Comparison of ENCODE assay signal across 17 cellular contexts in genomic region chr19:58510084-58510862, GRCh38. TPM values are rescaled to one million over a fixed set of nuclear protein-coding genes. Genes with fewer than 3 reads are reported as not detected.
DNase-seq lines count a peak whose midpoint lies in the region; ATAC-seq, FAIRE-seq and TF ChIP-seq lines count a peak whose summit lies in the region.
"Had no signal": no experiment of that assay in that cellular context is flagged by ENCODE, and none has a peak within 500 bp of the region (broad histone marks: within the 10 kb centered on the region; RNA-seq: fewer than 3 reads in every experiment).

No MANE protein-coding gene starts in this region.

- DNase-seq in activated naive CD4-positive, alpha-beta T cell treated with anti-CD3 and anti-CD28 coated beads for 36 hours, result no peak
- no peak for DNase-seq in activated naive CD4-positive, alpha-beta T cell treated with anti-CD3 and anti-CD28 coated beads, Interleukin-2, amount 50 U/mL, for 16 hours
- DNase-seq in HepG2 (ENCODE audit: low spot score) (peak; percentile 81), 8988T (no peak), occipital lobe (lab: John Stamatoyannopoulos, UW) (no peak), SJCRH30 (no peak)
- DNase-seq: C1 segment of cervical spinal cord, DND-41, H9, NCI-H187, NCI-H226, NCI-H526, Right ventricle myocardium superior had no signal

- peak overlapping the region; percentile 60 for H3K9ac ChIP-seq in HepG2 (ENCODE audit: insufficient read depth, low read depth, low read length)

- peak; percentile 8 for ATAC-seq in HepG2

- H3K27me3 Mint-ChIP-seq in activated naive CD4-positive, alpha-beta T cell treated with anti-CD3 and anti-CD28 coated beads for 36 hours (ENCODE audit: low read depth), result no peaks in the 10 kb centered on the region

- H3K79me2 ChIP-seq in HepG2 (ENCODE audit: insufficient read depth, low read length), result peaks cover 7% of the 10 kb centered on the region

- no peak for TF ChIP-seq RAD21 in HepG2 (CRISPR knock-in tag; IDR thresholded peaks at IDR 0.05)

- no TSS peak for BruUV-seq in HepG2 (replicated peaks; lab: Mats Ljungman, UMichigan)

- peak; percentile 90 for FAIRE-seq in HepG2 (lab: Jason Lieb, UNC)
- FAIRE-seq: A204.1, G401.6, GM18507, RCC 7860 had no signal

- intact Hi-C loops in activated naive CD4-positive, alpha-beta T cell treated with anti-CD3 and anti-CD28 coated beads for 36 hours (cut with micrococcal nuclease), result no loop called here
- intact Hi-C loops in HepG2 (cut with micrococcal nuclease; ENCODE audit: unreplicated experiment), result no loop called here

- H3K4me1 ChIP-seq in HepG2 (ENCODE audit: insufficient read depth, low read length) (peaks cover 57% of the 10 kb centered on the region), SJCRH30 (no peaks in the 10 kb centered on the region)

- H3K9me3 ChIP-seq in HepG2 (ENCODE audit: low read length) (no peaks in the 10 kb centered on the region), SJCRH30 (replicated peaks) (no peaks in the 10 kb centered on the region)

- CTCF ChIA-PET in activated naive CD4-positive, alpha-beta T cell treated with anti-CD3 and anti-CD28 coated beads for 36 hours (lab: Charles Lee), result interaction anchor here (0.9 kb wide), 1 partner anchor 9 kb away, joined by 3 read pairs; no protein-coding TSS in a partner anchor
- CTCF ChIA-PET in HepG2 (lab: Yijun Ruan, JAX; ENCODE audit: low intra/inter-chr PET ratio, low total read pairs), result no interaction called here

- TF ChIP-seq EP300 in HepG2 (IDR thresholded peaks at IDR 0.05; ENCODE audit: low read depth in 2 of 2, low read length in 2 of 2) (no peak; a peak in 1 of 4 replicates), HepG2 (CRISPR knock-in tag; IDR thresholded peaks at IDR 0.05; ENCODE audit: borderline replicate concordance) (no peak)

- peaks cover 11% of the 10 kb centered on the region for H3K9me3 Mint-ChIP-seq in activated naive CD4-positive, alpha-beta T cell treated with anti-CD3 and anti-CD28 coated beads for 36 hours

- peak overlapping the region; percentile 85 for H3K4me2 ChIP-seq in HepG2 (ENCODE audit: low read depth, low read length)

- no peaks in the 10 kb centered on the region for H4K20me1 ChIP-seq in HepG2 (ENCODE audit: insufficient read depth, low read length)

- H3K27me3 ChIP-seq in HepG2 (ENCODE audit: control insufficient read depth in 1 of 2, insufficient read depth in 2 of 2, low read length in 2 of 2) (no peaks in the 10 kb centered on the region; a peak in 1 of 5 replicates), SJCRH30 (no peaks in the 10 kb centered on the region)

- H3K36me3 Mint-ChIP-seq in activated naive CD4-positive, alpha-beta T cell treated with anti-CD3 and anti-CD28 coated beads for 36 hours (ENCODE audit: low read depth), result peaks cover 4% of the 10 kb centered on the region

- in situ Hi-C loops in HepG2 (cut with HindIII; ENCODE audit: extremely low pct_ligation_motif_present, low pct_unique_long_range_greater_than_20kb), result no loop called here

- H3K27ac ChIP-seq in HepG2 (ENCODE audit: extremely low read length, insufficient read depth, low read length) (peak overlapping the region; percentile 79), SJCRH30 (no peak overlapping the region)

- TF ChIP-seq CTCF in HepG2 (CRISPR knock-in tag; IDR thresholded peaks at IDR 0.05), result no peak

- POLR2A ChIA-PET in HepG2 (lab: Yijun Ruan, JAX), result interaction anchor here (0.5 to 5.8 kb wide), 7 partner anchors 10 to 148 kb away, joined by 3 to 44 read pairs (median 8); partner anchors contain the start of genes CHMP2A, TRIM28, UBE2M and ZBTB45

- H3K4me1 Mint-ChIP-seq in activated naive CD4-positive, alpha-beta T cell treated with anti-CD3 and anti-CD28 coated beads for 36 hours (ENCODE audit: low read depth), result peaks cover 13% of the 10 kb centered on the region

- H3K4me3 Mint-ChIP-seq in activated naive CD4-positive, alpha-beta T cell treated with anti-CD3 and anti-CD28 coated beads for 36 hours, result peak overlapping the region; percentile 2
- H3K4me3 Mint-ChIP-seq: H9 had no signal

- H3K27ac Mint-ChIP-seq in activated naive CD4-positive, alpha-beta T cell treated with anti-CD3 and anti-CD28 coated beads for 36 hours, result no peak overlapping the region
- H3K27ac Mint-ChIP-seq: H9 had no signal

- 0% methylated on average over 8 of the region's 8 CpGs for WGBS in HepG2 (ENCODE audit: low lambda C conversion rate)

- H3K36me3 ChIP-seq in HepG2 (replicated peaks in 1 of 2; ENCODE audit: control insufficient read depth in 1 of 2, insufficient read depth in 2 of 2, low read length in 2 of 2) (no peaks in the 10 kb centered on the region), SJCRH30 (no peaks in the 10 kb centered on the region)

- no peak overlapping the region for H2AFZ ChIP-seq in HepG2 (ENCODE audit: low read length)

- no peak for TF ChIP-seq POLR2A in HepG2 (IDR thresholded peaks at IDR 0.05; ENCODE audit: insufficient read depth in 1 of 2, low read depth in 2 of 2, low read length in 2 of 2)

- H3K4me3 ChIP-seq in HepG2 (replicated peaks in 1 of 3; ENCODE audit: insufficient read depth in 1 of 3, low read depth in 2 of 3, low read length in 3 of 3) (peak overlapping the region in 2 of 3 experiments; percentile 2 to 59; a peak in 3 of 6 replicates), SJCRH30 (no peak overlapping the region)

RNA-seq across cellular contexts. Expression of gene SLC27A5, which starts 1.5 kb away (rescaled TPM):
- total RNA-seq in activated naive CD4-positive, alpha-beta T cell treated with anti-CD3 and anti-CD28 coated beads for 36 hours, result 10 to 100 TPM; 13.8 to 14.4 TPM
- total RNA-seq in HepG2 (2016; rRNA removed; fragmentation: Illumina TruSeq; extraction: Trizol) (40.2 and 41.2 TPM in 2 replicates), occipital lobe (4.1 TPM)
- 49.0 and 49.9 TPM in 2 replicates for total RNA-seq in HepG2 (2016; cell fraction: cytosol; rRNA removed; fragmentation: Illumina TruSeq; extraction: Trizol; ENCODE audit: low read depth)
- total RNA-seq in HepG2 (2016; cell fraction: insoluble cytoplasmic fraction; rRNA removed; fragmentation: Illumina TruSeq; extraction: Trizol), result 39.8 and 42.2 TPM in 2 replicates
- total RNA-seq in HepG2 (2016; cell fraction: membrane; rRNA removed; fragmentation: Illumina TruSeq; extraction: Trizol), result 59.4 and 64.1 TPM in 2 replicates
- 18.8 and 20.1 TPM in 2 replicates for total RNA-seq in HepG2 (2016; cell fraction: nucleus; rRNA removed; fragmentation: Illumina TruSeq; extraction: Trizol)
- polyA plus RNA-seq in HepG2 (2011; rRNA removed), result 30.3 and 36.5 TPM in 2 replicates
- 39.8 and 55.5 TPM in 2 replicates for polyA plus RNA-seq in HepG2 (2011; cell fraction: cytosol; rRNA removed)
- polyA plus RNA-seq in HepG2 (2011; cell fraction: nucleus; rRNA removed), result 39.1 and 43.9 TPM in 2 replicates
- polyA plus RNA-seq in HepG2 (2012), result 25.9 and 32.1 TPM in 2 replicates
- polyA plus RNA-seq in HepG2 (2016; cell fraction: cytosol; fragmentation: Illumina TruSeq; extraction: Trizol; ENCODE audit: low read depth), result 47.2 and 55.8 TPM in 2 replicates
- 36.1 and 36.3 TPM in 2 replicates for polyA plus RNA-seq in HepG2 (2016; cell fraction: insoluble cytoplasmic fraction; fragmentation: Illumina TruSeq; extraction: Trizol; ENCODE audit: low read depth)
- polyA plus RNA-seq in HepG2 (2016; cell fraction: membrane; fragmentation: Illumina TruSeq; extraction: Trizol; ENCODE audit: low read depth), result 47.0 and 55.2 TPM in 2 replicates
- polyA plus RNA-seq in HepG2 (2016; cell fraction: nucleus; fragmentation: Illumina TruSeq; extraction: Trizol; ENCODE audit: insufficient read depth, low read depth), result 21.2 and 23.9 TPM in 2 replicates
- polyA minus RNA-seq in HepG2 (2011; rRNA and poly(A)+ RNA removed; ENCODE audit: low replicate concordance), result 66.1 and 97.3 TPM in 2 replicates
- 7.8 and 9.5 TPM in 2 replicates for polyA minus RNA-seq in HepG2 (2011; cell fraction: cytosol; rRNA and poly(A)+ RNA removed)
- 18.9 and 20.1 TPM in 2 replicates for polyA minus RNA-seq in HepG2 (2011; cell fraction: nucleus; rRNA and poly(A)+ RNA removed)
- total RNA-seq in SJCRH30 (2014; rRNA removed; shearing (Covaris generic)), result 0.89 and 1.0 TPM in 2 replicates

RNA-seq across cellular contexts. Expression of gene ZBTB45, which starts 9.3 kb away (rescaled TPM):
- total RNA-seq in activated naive CD4-positive, alpha-beta T cell treated with anti-CD3 and anti-CD28 coated beads for 36 hours, result 1 to 10 TPM; 5.5 to 6.0 TPM
- total RNA-seq in HepG2 (2016; rRNA removed; fragmentation: Illumina TruSeq; extraction: Trizol), result 2.0 and 3.7 TPM in 2 replicates
- 1.0 and 1.1 TPM in 2 replicates for total RNA-seq in HepG2 (2016; cell fraction: cytosol; rRNA removed; fragmentation: Illumina TruSeq; extraction: Trizol; ENCODE audit: low read depth)
- 1.9 and 3.8 TPM in 2 replicates for total RNA-seq in HepG2 (2016; cell fraction: insoluble cytoplasmic fraction; rRNA removed; fragmentation: Illumina TruSeq; extraction: Trizol)
- 2.8 TPM in 2 replicates for total RNA-seq in HepG2 (2016; cell fraction: membrane; rRNA removed; fragmentation: Illumina TruSeq; extraction: Trizol)
- 2.7 and 3.4 TPM in 2 replicates for total RNA-seq in HepG2 (2016; cell fraction: nucleus; rRNA removed; fragmentation: Illumina TruSeq; extraction: Trizol)
- 3.0 and 3.2 TPM in 2 replicates for polyA plus RNA-seq in HepG2 (2011; rRNA removed)
- 1.7 and 2.6 TPM in 2 replicates for polyA plus RNA-seq in HepG2 (2011; cell fraction: cytosol; rRNA removed)
- 10.2 and 12.2 TPM in 2 replicates for polyA plus RNA-seq in HepG2 (2011; cell fraction: nucleus; rRNA removed)
- polyA plus RNA-seq in HepG2 (2012), result 2.7 and 4.2 TPM in 2 replicates
- polyA plus RNA-seq in HepG2 (2016; cell fraction: cytosol; fragmentation: Illumina TruSeq; extraction: Trizol; ENCODE audit: low read depth), result 0.78 and 0.83 TPM in 2 replicates
- polyA plus RNA-seq in HepG2 (2016; cell fraction: insoluble cytoplasmic fraction; fragmentation: Illumina TruSeq; extraction: Trizol; ENCODE audit: low read depth), result 3.5 and 3.8 TPM in 2 replicates
- polyA plus RNA-seq in HepG2 (2016; cell fraction: membrane; fragmentation: Illumina TruSeq; extraction: Trizol; ENCODE audit: low read depth), result 2.0 and 2.4 TPM in 2 replicates
- 6.2 and 6.8 TPM in 2 replicates for polyA plus RNA-seq in HepG2 (2016; cell fraction: nucleus; fragmentation: Illumina TruSeq; extraction: Trizol; ENCODE audit: insufficient read depth, low read depth)
- polyA minus RNA-seq in HepG2 (2011; rRNA and poly(A)+ RNA removed; ENCODE audit: low replicate concordance), result 6.6 and 8.8 TPM in 2 replicates
- polyA minus RNA-seq in HepG2 (2011; cell fraction: cytosol; rRNA and poly(A)+ RNA removed), result 2.9 and 3.8 TPM in 2 replicates
- polyA minus RNA-seq in HepG2 (2011; cell fraction: nucleus; rRNA and poly(A)+ RNA removed), result 7.0 and 7.3 TPM in 2 replicates
- 5.0 TPM for total RNA-seq in occipital lobe
- 5.1 and 5.5 TPM in 2 replicates for total RNA-seq in SJCRH30 (2014; rRNA removed; shearing (Covaris generic))

RNA-seq across cellular contexts. Expression of gene TRIM28, which starts 33.6 kb away (rescaled TPM):
- 100 to 1,000 TPM; 475 to 483 TPM for total RNA-seq in activated naive CD4-positive, alpha-beta T cell treated with anti-CD3 and anti-CD28 coated beads for 36 hours
- total RNA-seq in HepG2 (2016; rRNA removed; fragmentation: Illumina TruSeq; extraction: Trizol), result 302 and 361 TPM in 2 replicates
- 29.3 and 34.8 TPM in 2 replicates for total RNA-seq in HepG2 (2016; cell fraction: cytosol; rRNA removed; fragmentation: Illumina TruSeq; extraction: Trizol; ENCODE audit: low read depth)
- 282 and 373 TPM in 2 replicates for total RNA-seq in HepG2 (2016; cell fraction: insoluble cytoplasmic fraction; rRNA removed; fragmentation: Illumina TruSeq; extraction: Trizol)
- total RNA-seq in HepG2 (2016; cell fraction: membrane; rRNA removed; fragmentation: Illumina TruSeq; extraction: Trizol), result 118 and 119 TPM in 2 replicates
- total RNA-seq in HepG2 (2016; cell fraction: nucleus; rRNA removed; fragmentation: Illumina TruSeq; extraction: Trizol), result 266 and 307 TPM in 2 replicates
- 439 and 461 TPM in 2 replicates for polyA plus RNA-seq in HepG2 (2011; rRNA removed)
- polyA plus RNA-seq in HepG2 (2011; cell fraction: cytosol; rRNA removed), result 192 and 284 TPM in 2 replicates
- 913 and 1,149 TPM in 2 replicates for polyA plus RNA-seq in HepG2 (2011; cell fraction: nucleus; rRNA removed)
- polyA plus RNA-seq in HepG2 (2012), result 400 and 525 TPM in 2 replicates
- polyA plus RNA-seq in HepG2 (2016; cell fraction: cytosol; fragmentation: Illumina TruSeq; extraction: Trizol; ENCODE audit: low read depth), result 31.8 and 43.0 TPM in 2 replicates
- polyA plus RNA-seq in HepG2 (2016; cell fraction: insoluble cytoplasmic fraction; fragmentation: Illumina TruSeq; extraction: Trizol; ENCODE audit: low read depth), result 296 and 460 TPM in 2 replicates
- 94.7 and 105 TPM in 2 replicates for polyA plus RNA-seq in HepG2 (2016; cell fraction: membrane; fragmentation: Illumina TruSeq; extraction: Trizol; ENCODE audit: low read depth)
- polyA plus RNA-seq in HepG2 (2016; cell fraction: nucleus; fragmentation: Illumina TruSeq; extraction: Trizol; ENCODE audit: insufficient read depth, low read depth), result 574 and 592 TPM in 2 replicates
- polyA minus RNA-seq in HepG2 (2011; rRNA and poly(A)+ RNA removed; ENCODE audit: low replicate concordance), result 1,983 and 2,170 TPM in 2 replicates
- 465 and 488 TPM in 2 replicates for polyA minus RNA-seq in HepG2 (2011; cell fraction: cytosol; rRNA and poly(A)+ RNA removed)
- polyA minus RNA-seq in HepG2 (2011; cell fraction: nucleus; rRNA and poly(A)+ RNA removed), result 351 and 419 TPM in 2 replicates
- 276 TPM for total RNA-seq in occipital lobe
- 586 and 615 TPM in 2 replicates for total RNA-seq in SJCRH30 (2014; rRNA removed; shearing (Covaris generic))

RNA-seq across cellular contexts. Expression of gene ZNF446, which starts 34.1 kb away (rescaled TPM):
- total RNA-seq in activated naive CD4-positive, alpha-beta T cell treated with anti-CD3 and anti-CD28 coated beads for 36 hours, result 1 to 10 TPM; 2.6 to 2.9 TPM
- total RNA-seq in HepG2 (2016; rRNA removed; fragmentation: Illumina TruSeq; extraction: Trizol) (2.5 and 3.6 TPM in 2 replicates), occipital lobe (7.5 TPM)
- 0.81 and 0.97 TPM in 2 replicates for total RNA-seq in HepG2 (2016; cell fraction: cytosol; rRNA removed; fragmentation: Illumina TruSeq; extraction: Trizol; ENCODE audit: low read depth)
- total RNA-seq in HepG2 (2016; cell fraction: insoluble cytoplasmic fraction; rRNA removed; fragmentation: Illumina TruSeq; extraction: Trizol), result 2.5 and 3.8 TPM in 2 replicates
- 2.1 and 2.7 TPM in 2 replicates for total RNA-seq in HepG2 (2016; cell fraction: membrane; rRNA removed; fragmentation: Illumina TruSeq; extraction: Trizol)
- total RNA-seq in HepG2 (2016; cell fraction: nucleus; rRNA removed; fragmentation: Illumina TruSeq; extraction: Trizol), result 3.2 and 3.9 TPM in 2 replicates
- 3.0 and 3.8 TPM in 2 replicates for polyA plus RNA-seq in HepG2 (2011; rRNA removed)
- 1.6 and 3.9 TPM in 2 replicates for polyA plus RNA-seq in HepG2 (2011; cell fraction: cytosol; rRNA removed)
- 9.0 and 9.4 TPM in 2 replicates for polyA plus RNA-seq in HepG2 (2011; cell fraction: nucleus; rRNA removed)
- 2.8 and 3.6 TPM in 2 replicates for polyA plus RNA-seq in HepG2 (2012)
- 0.83 and 0.97 TPM in 2 replicates for polyA plus RNA-seq in HepG2 (2016; cell fraction: cytosol; fragmentation: Illumina TruSeq; extraction: Trizol; ENCODE audit: low read depth)
- polyA plus RNA-seq in HepG2 (2016; cell fraction: insoluble cytoplasmic fraction; fragmentation: Illumina TruSeq; extraction: Trizol; ENCODE audit: low read depth), result 2.7 and 3.2 TPM in 2 replicates
- 1.7 TPM in 2 replicates for polyA plus RNA-seq in HepG2 (2016; cell fraction: membrane; fragmentation: Illumina TruSeq; extraction: Trizol; ENCODE audit: low read depth)
- polyA plus RNA-seq in HepG2 (2016; cell fraction: nucleus; fragmentation: Illumina TruSeq; extraction: Trizol; ENCODE audit: insufficient read depth, low read depth), result 5.3 and 7.0 TPM in 2 replicates
- polyA minus RNA-seq in HepG2 (2011; rRNA and poly(A)+ RNA removed; ENCODE audit: low replicate concordance), result 6.2 and 6.7 TPM in 2 replicates
- polyA minus RNA-seq in HepG2 (2011; cell fraction: cytosol; rRNA and poly(A)+ RNA removed), result 1.2 and 2.2 TPM in 2 replicates
- polyA minus RNA-seq in HepG2 (2011; cell fraction: nucleus; rRNA and poly(A)+ RNA removed), result 5.5 and 6.0 TPM in 2 replicates
- 6.1 and 6.7 TPM in 2 replicates for total RNA-seq in SJCRH30 (2014; rRNA removed; shearing (Covaris generic))

RNA-seq across cellular contexts. Expression of gene ZNF324, which starts 43.4 kb away (rescaled TPM):
- total RNA-seq in activated naive CD4-positive, alpha-beta T cell treated with anti-CD3 and anti-CD28 coated beads for 36 hours, result 1 to 10 TPM; 2.4 to 3.0 TPM
- 4.0 and 4.7 TPM in 2 replicates for total RNA-seq in HepG2 (2016; rRNA removed; fragmentation: Illumina TruSeq; extraction: Trizol)
- 0.30 and 1.2 TPM in 2 replicates for total RNA-seq in HepG2 (2016; cell fraction: cytosol; rRNA removed; fragmentation: Illumina TruSeq; extraction: Trizol; ENCODE audit: low read depth)
- total RNA-seq in HepG2 (2016; cell fraction: insoluble cytoplasmic fraction; rRNA removed; fragmentation: Illumina TruSeq; extraction: Trizol), result 4.0 and 5.4 TPM in 2 replicates
- 1.7 and 1.8 TPM in 2 replicates for total RNA-seq in HepG2 (2016; cell fraction: membrane; rRNA removed; fragmentation: Illumina TruSeq; extraction: Trizol)
- 4.7 and 6.2 TPM in 2 replicates for total RNA-seq in HepG2 (2016; cell fraction: nucleus; rRNA removed; fragmentation: Illumina TruSeq; extraction: Trizol)
- polyA plus RNA-seq in HepG2 (2011; rRNA removed), result 1.1 and 1.6 TPM in 2 replicates
- 1.5 and 1.6 TPM in 2 replicates for polyA plus RNA-seq in HepG2 (2011; cell fraction: cytosol; rRNA removed)
- polyA plus RNA-seq in HepG2 (2011; cell fraction: nucleus; rRNA removed), result 6.4 TPM in 2 replicates
- polyA plus RNA-seq in HepG2 (2012), result 1.8 and 2.3 TPM in 2 replicates
- 0.07 and 0.16 TPM in 2 replicates for polyA plus RNA-seq in HepG2 (2016; cell fraction: cytosol; fragmentation: Illumina TruSeq; extraction: Trizol; ENCODE audit: low read depth)
- 2.1 and 2.5 TPM in 2 replicates for polyA plus RNA-seq in HepG2 (2016; cell fraction: insoluble cytoplasmic fraction; fragmentation: Illumina TruSeq; extraction: Trizol; ENCODE audit: low read depth)
- 0.45 and 0.47 TPM in 2 replicates for polyA plus RNA-seq in HepG2 (2016; cell fraction: membrane; fragmentation: Illumina TruSeq; extraction: Trizol; ENCODE audit: low read depth)
- 3.4 and 3.6 TPM in 2 replicates for polyA plus RNA-seq in HepG2 (2016; cell fraction: nucleus; fragmentation: Illumina TruSeq; extraction: Trizol; ENCODE audit: insufficient read depth, low read depth)
- 10.2 and 18.5 TPM in 2 replicates for polyA minus RNA-seq in HepG2 (2011; rRNA and poly(A)+ RNA removed; ENCODE audit: low replicate concordance)
- polyA minus RNA-seq in HepG2 (2011; cell fraction: cytosol; rRNA and poly(A)+ RNA removed), result 1.9 and 2.6 TPM in 2 replicates
- 10.4 and 13.9 TPM in 2 replicates for polyA minus RNA-seq in HepG2 (2011; cell fraction: nucleus; rRNA and poly(A)+ RNA removed)
- 22.9 TPM for total RNA-seq in occipital lobe
- total RNA-seq in SJCRH30 (2014; rRNA removed; shearing (Covaris generic)), result 9.1 and 9.6 TPM in 2 replicates
